11 cellular contexts compared by ENCODE assay signal in the genomic region with DNA sequence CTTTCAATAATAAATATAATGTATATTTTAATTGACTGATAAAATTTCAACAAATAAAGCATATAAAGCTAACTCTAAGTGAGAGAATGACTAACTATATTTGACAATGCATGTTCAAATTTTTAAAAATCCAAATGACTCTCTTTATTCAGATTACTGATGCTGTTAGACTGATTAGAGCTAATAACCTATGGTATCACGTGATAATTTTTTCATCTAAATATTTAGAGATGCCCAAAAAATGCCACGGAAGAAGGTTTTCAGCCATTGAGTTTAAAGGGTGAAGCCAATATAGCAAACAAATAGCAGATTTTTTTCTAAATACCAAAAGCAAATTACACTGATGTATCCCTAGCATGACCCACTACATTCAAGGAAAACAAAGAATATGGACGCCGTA.
"Had no signal": no experiment of that assay in that cellular context is flagged by ENCODE, and none has a peak within 500 bp of the region (broad histone marks: within the 10 kb centered on the region; RNA-seq: fewer than 3 reads in every experiment).

No MANE protein-coding gene starts in this region.

- H3K36me3 ChIP-seq: HAP-1 had no signal

- DNase-seq: GM23248, GOT3, H7, H9, HCEC 1CT, HFFc6 had no signal

- H3K4me1 ChIP-seq: HAP-1 had no signal

- H3K9ac ChIP-seq: GM23248 had no signal

- H3K27ac ChIP-seq: GM23248 had no signal

- FAIRE-seq: H1, H54 had no signal

- H3K9me3 ChIP-seq: HAP-1 had no signal

- ATAC-seq: GM23338, HCT116 had no signal

- H3K4me3 ChIP-seq: GM23248, GM23338, HAP-1 had no signal

- H2AFZ ChIP-seq: GM23248, GM23338 had no signal

- H3K4me2 ChIP-seq: GM23338 had no signal
